In genomic region chr17:36779550-36779949, GRCh38 we compare ENCODE assay signal across 36 cellular contexts.
"Had no signal": no experiment of that assay in that cellular context is flagged by ENCODE, and none has a peak within 500 bp of the region (broad histone marks: within the 10 kb centered on the region; RNA-seq: fewer than 3 reads in every experiment).

No MANE protein-coding gene starts in this region.

- H3K9me3 ChIP-seq: MG63 had no signal

- DNase-seq: Karpas-422, Kasumi-1, MG63, MM.1S, MV-4-11, NCI-H1048, NCI-H1092, NCI-H1092 treated with DMSO at 0.1 percent for 48 hours, NCI-H1105, NCI-H1105 treated with DMSO at 0.1 percent for 48 hours, NCI-H1417, NCI-H1417 treated with DMSO at 0.1 percent for 48 hours, NCI-H1436, NCI-H1436 treated with DMSO at 0.1 percent for 48 hours, NCI-H146, NCI-H1694, NCI-H1694 treated with DMSO at 0.1 percent for 48 hours, NCI-H187, NCI-H187 treated with DMSO at 0.1 percent for 48 hours, NCI-H1930, NCI-H2029, NCI-H2029 treated with DMSO at 0.1 percent for 48 hours, NCI-H2081, NCI-H2081 treated with DMSO at 0.1 percent for 48 hours, NCI-H2107, NCI-H2171, NCI-H2171 treated with DMSO at 0.1 percent for 48 hours, NCI-H2227 treated with DMSO at 0.1 percent for 48 hours, NCI-H226, NCI-H345, NCI-H446, NCI-H446 treated with DMSO at 0.1 percent for 48 hours, NCI-H510A, NCI-H510A treated with DMSO at 0.1 percent for 48 hours, NCI-H524, NCI-H524 treated with DMSO at 0.1 percent for 48 hours had no signal

- H3K36me3 ChIP-seq: MG63 had no signal

- H3K4me3 ChIP-seq: MG63 had no signal
